27 cellular contexts compared by ENCODE assay signal in genomic region chr18:10398571-10398970, GRCh38. TPM values are rescaled to one million over a fixed set of nuclear protein-coding genes. Genes with fewer than 3 reads are reported as not detected.
DNase-seq lines count a peak whose midpoint lies in the region; ATAC-seq and TF ChIP-seq lines count a peak whose summit lies in the region.
"Had no signal": no experiment of that assay in that cellular context is flagged by ENCODE, and none has a peak within 500 bp of the region (broad histone marks: within the 10 kb centered on the region; RNA-seq: fewer than 3 reads in every experiment).

No MANE protein-coding gene starts in this region.

- H3F3A ChIP-seq in GM23338 (replicated peaks; ENCODE audit: low read depth) = no peaks in the 10 kb centered on the region

- H3K9me2 ChIP-seq in GM23338 (ENCODE audit: insufficient read depth) = no peaks in the 10 kb centered on the region

- H3K27me3 Mint-ChIP-seq in GM23338 (ENCODE audit: insufficient read depth, low read depth, poor library complexity) = peaks cover 1% of the 10 kb centered on the region
- peaks cover 3% of the 10 kb centered on the region; the same call in 1 of the 2 replicates for H3K27me3 Mint-ChIP-seq in H9 (ENCODE audit: low read depth)

- no peak overlapping the region for H3K23ac ChIP-seq in H9 (ENCODE audit: insufficient read length, low read depth, low read length)

- H3K14ac ChIP-seq in H9 (ENCODE audit: insufficient read depth, low read length) = no peak overlapping the region

- H3K4me3 ChIP-seq in GM23338 = no peak overlapping the region
- H3K4me3 ChIP-seq: adrenal gland, breast epithelium, colonic mucosa, gastrocnemius medialis, right atrium auricular region, spleen, testis, vagina had no signal

- no peak overlapping the region for H3T11ph ChIP-seq in H9 (ENCODE audit: low read length)

- no peak overlapping the region for H2BK120ac ChIP-seq in H9 (ENCODE audit: low read depth, low read length, poor library complexity, severe bottlenecking)

- H3K4me2 ChIP-seq in GM23338 = no peak overlapping the region
- H3K4me2 ChIP-seq in H9 (ENCODE audit: insufficient read depth, insufficient read length, low read length) = no peak overlapping the region

- H3K79me2 ChIP-seq in GM23338 (replicated peaks; ENCODE audit: insufficient read depth) (no peaks in the 10 kb centered on the region), H9 (ENCODE audit: insufficient read depth, low read length) (no peaks in the 10 kb centered on the region)

- H4K91ac ChIP-seq in H9 (ENCODE audit: insufficient read length, low read depth, low read length) = no peak overlapping the region

- H3K27me3 ChIP-seq in GM23338 (ENCODE audit: insufficient read depth) (no peaks in the 10 kb centered on the region), H9 (ENCODE audit: insufficient read depth, low read length) (no peaks in the 10 kb centered on the region)
- H3K27me3 ChIP-seq: adrenal gland, breast epithelium, colonic mucosa, gastrocnemius medialis, right atrium auricular region, testis, vagina had no signal

- H3K4me1 Mint-ChIP-seq in GM23338 (peaks cover 20% of the 10 kb centered on the region), H9 (peaks cover 16% of the 10 kb centered on the region in 2 experiments)

- no peak overlapping the region for H3K27ac Mint-ChIP-seq in GM23338
- peak overlapping the region in 1 of 3 experiments; percentile 84; a peak in 2 of 7 replicates for H3K27ac Mint-ChIP-seq in H9
- H3K27ac Mint-ChIP-seq: IgD-negative memory B cell had no signal

- H4K8ac ChIP-seq in H9 (replicated peaks; ENCODE audit: insufficient read length, low read depth, low read length) = no peak overlapping the region

- no peaks in the 10 kb centered on the region for H3K9me3 ChIP-seq in H9 (ENCODE audit: control insufficient read depth, low read depth, low read length)
- H3K9me3 ChIP-seq: adrenal gland, breast epithelium, colonic mucosa, gastrocnemius medialis, right atrium auricular region, spleen, testis, vagina had no signal

- H2BK15ac ChIP-seq in H9 (ENCODE audit: low read depth, low read length) = no peak overlapping the region

- H3K56ac ChIP-seq in H9 (ENCODE audit: insufficient read length, low read depth, low read length) = no peak overlapping the region

- H4K5ac ChIP-seq in H9 (ENCODE audit: insufficient read length, low read depth, low read length) = no peak overlapping the region

- DNase-seq in GM23338 (ENCODE audit: low spot score) = peak; percentile 4
- DNase-seq in NCI-H69 (lab: John Stamatoyannopoulos, UW) = peak; percentile 79
- peak; percentile 67 for DNase-seq in globus pallidus (ENCODE audit: low spot score)
- peak; percentile 72 for DNase-seq in pons (ENCODE audit: low spot score)
- DNase-seq in H9 = no peak
- no peak for DNase-seq in NCI-H2227 treated with DMSO at 0.1 percent for 48 hours (lab: John Stamatoyannopoulos, UW)
- DNase-seq: activated gamma-delta T cell treated with Interleukin-2 at 50 U/mL for 16 hours; adrenal gland; colonic mucosa; effector memory CD4-positive, alpha-beta T cell; gastrocnemius medialis; NCI-H1105 treated with DMSO at 0.1 percent for 48 hours; NCI-H2029 treated with DMSO at 0.1 percent for 48 hours; NCI-H510A treated with DMSO at 0.1 percent for 48 hours; occipital lobe; spleen; stimulated activated CD4-positive, alpha-beta T cell treated with anti-CD3 and anti-CD28 coated beads, Interleukin-4, amount 100 ng/mL, for 1 hour; stimulated activated naive CD4-positive, alpha-beta T cell; testis had no signal

- no peaks in the 10 kb centered on the region for H3K36me3 Mint-ChIP-seq in GM23338 (ENCODE audit: low read depth)
- H3K36me3 Mint-ChIP-seq in H9 (ENCODE audit: insufficient read depth in 1 of 3, low read depth in 3 of 3) = no peaks in the 10 kb centered on the region
- H3K36me3 Mint-ChIP-seq: CD14-positive monocyte, IgD-negative memory B cell had no signal

- H3K27ac ChIP-seq in GM23338 (ENCODE audit: low read depth) (no peak overlapping the region), H9 (ENCODE audit: insufficient read length, low read depth, low read length) (no peak overlapping the region)
- H3K27ac ChIP-seq: adrenal gland, breast epithelium, colonic mucosa, gastrocnemius medialis, right atrium auricular region, spleen, testis, vagina had no signal

- H2BK12ac ChIP-seq in H9 (ENCODE audit: insufficient read length, low read depth, low read length) = no peak overlapping the region

- no peaks in the 10 kb centered on the region for H3K36me3 ChIP-seq in GM23338 (ENCODE audit: insufficient read depth)
- H3K36me3 ChIP-seq: adrenal gland, breast epithelium, colonic mucosa, gastrocnemius medialis, right atrium auricular region, spleen, vagina had no signal

- H2BK5ac ChIP-seq in H9 (ENCODE audit: insufficient read length, low read length) = no peak overlapping the region

- H3K23me2 ChIP-seq in H9 (ENCODE audit: insufficient read length, low read depth, low read length, poor library complexity, severe bottlenecking) = no peaks in the 10 kb centered on the region

- H3K4me3 Mint-ChIP-seq in GM23338 (no peak overlapping the region), H9 (no peak overlapping the region)
- H3K4me3 Mint-ChIP-seq: CD14-positive monocyte, IgD-negative memory B cell had no signal

- H3K4me1 ChIP-seq in GM23338 (ENCODE audit: insufficient read depth) (peaks cover 5% of the 10 kb centered on the region; the same call in 1 of the 2 replicates), H9 (ENCODE audit: insufficient read depth, low read length) (peaks cover 5% of the 10 kb centered on the region; the same call in 1 of the 2 replicates)
- H3K4me1 ChIP-seq: adrenal gland, breast epithelium, colonic mucosa, gastrocnemius medialis, right atrium auricular region, testis had no signal

- peak overlapping the region; percentile 64 for H2AFZ ChIP-seq in GM23338
- H2AFZ ChIP-seq in H9 (ENCODE audit: low read length) = no peak overlapping the region

- no peak overlapping the region for H2BK20ac ChIP-seq in H9 (ENCODE audit: low read depth, low read length, poor library complexity, severe bottlenecking)

- no peak overlapping the region for H3K9ac ChIP-seq in H9 (ENCODE audit: extremely low read depth, insufficient read length, low read length)

- no peaks in the 10 kb centered on the region for H3K79me1 ChIP-seq in H9 (ENCODE audit: insufficient read depth, low read depth, low read length, poor library complexity, severe bottlenecking)

- ATAC-seq in GM23338 (no peak), GM18517 (IDR thresholded peaks at IDR 0.05; ENCODE audit: unreplicated experiment) (no peak)
- ATAC-seq: gastrocnemius medialis had no signal

- no peak overlapping the region for H3K18ac ChIP-seq in H9 (ENCODE audit: insufficient read length, low read depth, low read length)

- no peak overlapping the region for H2AK5ac ChIP-seq in H9 (ENCODE audit: insufficient read length, low read length)

- no CpG with 5 or more reads among the region's 3 CpGs for WGBS in H9 (ENCODE audit: extremely low coverage, insufficient read length, low lambda C conversion rate)

- H3K4ac ChIP-seq in H9 (ENCODE audit: low read depth, low read length) = no peak overlapping the region

- TF ChIP-seq CTCF in GM23338 (conservative IDR thresholded peaks at IDR 0.05; ENCODE audit: low read depth in 2 of 2) (no peak), H9 (conservative IDR thresholded peaks at IDR 0.05) (no peak)

- H3K9me3 Mint-ChIP-seq in GM23338 = no peaks in the 10 kb centered on the region
- H3K9me3 Mint-ChIP-seq in H9 = no peaks in the 10 kb centered on the region; a peak in 2 of 5 replicates
- H3K9me3 Mint-ChIP-seq: IgD-negative memory B cell had no signal

- H4K20me1 ChIP-seq in GM23338 (replicated peaks; ENCODE audit: insufficient read depth) (no peaks in the 10 kb centered on the region), H9 (ENCODE audit: control insufficient read depth, insufficient read depth, insufficient read length) (no peaks in the 10 kb centered on the region)

TF ChIP-seq in GM23338, 12 proteins besides CTCF, POLR2A, EP300 and RAD21 (continues in another document):
- TF ChIP-seq ZNF114 (CRISPR knock-in tag; IDR thresholded peaks at IDR 0.05) (no peak), ZNF331 (CRISPR knock-in tag; IDR thresholded peaks at IDR 0.05; ENCODE audit: low read depth) (no peak), POLR2AphosphoS5 (IDR thresholded peaks at IDR 0.05; ENCODE audit: low read depth) (no peak), EZH2phosphoT487 (IDR thresholded peaks at IDR 0.05; ENCODE audit: unreplicated experiment) (no peak), NANOG (IDR thresholded peaks at IDR 0.05; ENCODE audit: borderline replicate concordance) (no peak), CREB1 (CRISPR knock-in tag; IDR thresholded peaks at IDR 0.05; ENCODE audit: low read depth) (no peak), ETS1 (IDR thresholded peaks at IDR 0.05) (no peak), STAT1 (IDR thresholded peaks at IDR 0.05; ENCODE audit: unreplicated experiment) (no peak), EZH2 (IDR thresholded peaks at IDR 0.05; ENCODE audit: low read depth, unreplicated experiment) (no peak)

RNA-seq across cellular contexts. Expression of gene APCDD1, which starts 55.9 kb away (rescaled TPM):
- total RNA-seq in GM23338 (2014; rRNA removed; shearing (Covaris generic)) = 0.97 and 1.0 TPM in 2 replicates
- polyA plus RNA-seq in GM23338 (2016; fragmentation: Nextera tagmentation; extraction: Ambion mirVana) = 0.31 and 0.61 TPM in 2 replicates
- total RNA-seq in H9 (2021) = 1.2 and 1.8 TPM in 2 replicates
- total RNA-seq: lung microvascular endothelial cell; T-helper 1 cell treated with Interleukin-12 subunit alpha and Interleukin-12 subunit beta and Interleukin-4 antibody, amounts not matched to agents 30 ng/mL and 1 ng/mL, for 36 hours had no signal
- polyA plus RNA-seq: IgD-negative memory B cell had no signal

Comparison
In these comparisons a context has a peak if more than half of its experiments do, and no peak if none do; other contexts are left out.
1. DNase-seq: peak in GM23338 (single experiment), NCI-H69 (single experiment), globus pallidus (single experiment) and pons (single experiment); none in H9 (single experiment) and NCI-H2227 treated with DMSO at 0.1 percent for 48 hours (single experiment).